ENCODE assay signal across 9 cellular contexts in the genomic region with DNA sequence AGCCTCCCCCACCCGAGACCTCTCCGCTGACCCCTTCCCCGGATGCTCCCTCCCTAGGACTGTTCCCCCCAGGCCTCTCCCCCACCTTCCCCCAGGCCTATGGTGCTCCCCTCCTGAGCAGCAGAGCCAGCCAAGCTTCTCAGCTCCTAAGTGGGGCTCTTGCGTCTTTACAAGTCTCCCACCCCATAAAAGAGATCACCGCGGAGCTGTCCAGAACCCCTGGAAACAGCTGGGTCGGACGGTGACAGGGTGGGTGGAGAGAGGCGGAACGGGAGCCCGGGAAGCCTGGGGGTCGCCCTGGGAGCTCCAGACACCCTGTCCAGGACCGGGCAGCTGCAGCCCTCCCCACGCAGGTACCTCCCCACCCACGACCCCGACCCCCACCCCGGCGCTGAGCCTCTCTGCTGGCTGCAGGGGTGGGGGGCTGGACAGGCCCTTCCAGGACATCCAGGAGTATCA.
DNase-seq lines count a peak whose midpoint lies in the region; ATAC-seq and TF ChIP-seq lines count a peak whose summit lies in the region.
"Had no signal": no experiment of that assay in that cellular context is flagged by ENCODE, and none has a peak within 500 bp of the region (broad histone marks: within the 10 kb centered on the region; RNA-seq: fewer than 3 reads in every experiment).

No MANE protein-coding gene starts in this region.

- POLR2A ChIA-PET in MCF 10A (lab: Yijun Ruan, JAX) = interaction anchor here (0.7 to 1.9 kb wide), 5 partner anchors 11 to 123 kb away, joined by 3 to 6 read pairs (median 5); no protein-coding TSS in a partner anchor

- DNase-seq in breast epithelium (ENCODE audit: low spot score in 2 of 2) (peak in 1 of 2 donors; percentile 10), MCF 10A (ENCODE audit: unreplicated experiment) (no peak), esophagus muscularis mucosa (ENCODE audit: extremely low spot score) (no peak), vagina (ENCODE audit: extremely low spot score in 2 of 2) (peak in 1 of 2 donors; percentile 81), GDM1 (lab: John Stamatoyannopoulos, UW) (no peak), NCI-H1694 (lab: John Stamatoyannopoulos, UW) (no peak)
- DNase-seq: NCI-H446 had no signal

- H3K9me3 ChIP-seq in breast epithelium = no peaks in the 10 kb centered on the region
- no peaks in the 10 kb centered on the region for H3K9me3 ChIP-seq in esophagus muscularis mucosa
- H3K9me3 ChIP-seq in vagina = no peaks in the 10 kb centered on the region

- H3K36me3 ChIP-seq in breast epithelium = no peaks in the 10 kb centered on the region
- H3K36me3 ChIP-seq in esophagus muscularis mucosa = no peaks in the 10 kb centered on the region
- no peaks in the 10 kb centered on the region for H3K36me3 ChIP-seq in vagina

- peak overlapping the region; percentile 35 to 72 (median 61) for H3K4me3 ChIP-seq in breast epithelium
- H3K4me3 ChIP-seq in esophagus muscularis mucosa = peak overlapping the region; percentile 65 to 76 (median 68)
- peak overlapping the region; percentile 47 to 64 for H3K4me3 ChIP-seq in vagina

- TF ChIP-seq POLR2A in breast epithelium (IDR thresholded peaks at IDR 0.05) (no peak), esophagus muscularis mucosa (IDR thresholded peaks at IDR 0.05; ENCODE audit: low read depth) (no peak), vagina (IDR thresholded peaks at IDR 0.05) (no peak)

- intact Hi-C loops in breast epithelium (cut with DNase I; ENCODE audit: low total_unique reads) = no loop called here
- intact Hi-C loops in MCF 10A (cut with micrococcal nuclease) = loop anchor here (5.0 kb wide), 1 partner anchor 79 kb away; no protein-coding TSS in a partner anchor
- intact Hi-C loops in esophagus muscularis mucosa (cut with DNase I) = loop anchor here (2.0 to 5.0 kb wide), 2 partner anchors 61 to 98 kb away; a partner anchor contains a TSS
- intact Hi-C loops in vagina (cut with DNase I) = no loop called here

- CTCF ChIA-PET in MCF 10A (lab: Yijun Ruan, JAX) = interaction anchor here (0.6 to 2.0 kb wide), 5 partner anchors 40 to 123 kb away, joined by 4 to 9 read pairs (median 4); no protein-coding TSS in a partner anchor

- no peaks in the 10 kb centered on the region for H3K27me3 ChIP-seq in breast epithelium
- H3K27me3 ChIP-seq in esophagus muscularis mucosa = peaks cover 0 to 5% (median 0%) of the 10 kb centered on the region in 4 donors
- no peaks in the 10 kb centered on the region for H3K27me3 ChIP-seq in vagina

- H3K9me3 Mint-ChIP-seq in MCF 10A (ENCODE audit: unreplicated experiment) (no peaks in the 10 kb centered on the region), nephron (no peaks in the 10 kb centered on the region)

- WGBS in esophagus muscularis mucosa = 22% methylated on average over 4 of the region's 18 CpGs

- no TSS peak for BruUV-seq in MCF 10A (replicated peaks; lab: Mats Ljungman, UMichigan)

- H3K36me3 Mint-ChIP-seq in MCF 10A (ENCODE audit: insufficient read depth, unreplicated experiment) (no peaks in the 10 kb centered on the region), nephron (ENCODE audit: low read depth) (no peaks in the 10 kb centered on the region)

- H3K4me1 ChIP-seq in breast epithelium (peaks cover 0 to 14% of the 10 kb centered on the region in 2 donors), esophagus muscularis mucosa (peaks cover 24 to 40% (median 30%) of the 10 kb centered on the region in 4 donors), vagina (peaks cover 32% of the 10 kb centered on the region)

- no peak for TF ChIP-seq CTCF in breast epithelium (IDR thresholded peaks at IDR 0.05)
- no peak for TF ChIP-seq CTCF in MCF 10A (IDR thresholded peaks at IDR 0.05; ENCODE audit: unreplicated experiment)
- TF ChIP-seq CTCF in esophagus muscularis mucosa (IDR thresholded peaks at IDR 0.05) = no peak
- no peak for TF ChIP-seq CTCF in nephron (IDR thresholded peaks at IDR 0.05; ENCODE audit: unreplicated experiment in 3 of 3)
- no peak for TF ChIP-seq CTCF in vagina (IDR thresholded peaks at IDR 0.05)

- no peak overlapping the region for H3K27ac Mint-ChIP-seq in MCF 10A (ENCODE audit: low read depth, unreplicated experiment)
- H3K27ac Mint-ChIP-seq in nephron = peak overlapping the region; percentile 78 to 88 (median 86)

- H3K4me3 Mint-ChIP-seq in MCF 10A (ENCODE audit: unreplicated experiment) (no peak overlapping the region), nephron (peak overlapping the region; percentile 61 to 70 (median 66))

- H3K4me1 Mint-ChIP-seq in MCF 10A (ENCODE audit: insufficient read depth, unreplicated experiment) (peaks cover 7% of the 10 kb centered on the region), nephron (peaks cover 17% of the 10 kb centered on the region)

- H3K27me3 Mint-ChIP-seq in MCF 10A (ENCODE audit: insufficient read depth, unreplicated experiment) = no peaks in the 10 kb centered on the region
- peaks cover 3% of the 10 kb centered on the region for H3K27me3 Mint-ChIP-seq in nephron (ENCODE audit: low read depth)

- peak overlapping the region; percentile 43 to 93 for H3K27ac ChIP-seq in breast epithelium
- peak overlapping the region; percentile 94 to 97 (median 96) for H3K27ac ChIP-seq in esophagus muscularis mucosa (replicated peaks in 1 of 4)
- H3K27ac ChIP-seq in vagina = peak overlapping the region; percentile 90

- ATAC-seq in GM18867 (IDR thresholded peaks at IDR 0.05; ENCODE audit: unreplicated experiment) = no peak

- TF ChIP-seq EP300 in esophagus muscularis mucosa (IDR thresholded peaks at IDR 0.05) = no peak

Comparison
In these comparisons a context has a peak if more than half of its experiments do, and no peak if none do; other contexts are left out.
1. intact Hi-C loops: an anchor here in MCF 10A (5.0 kb wide) and esophagus muscularis mucosa (2.0 to 5.0 kb wide); none called in breast epithelium and vagina.